8 cellular contexts compared by ENCODE assay signal in genomic region chr5:109689740-109690455, GRCh38. TPM values are rescaled to one million over a fixed set of nuclear protein-coding genes. Genes with fewer than 3 reads are reported as not detected.
DNase-seq lines count a peak whose midpoint lies in the region; ATAC-seq, FAIRE-seq and TF ChIP-seq lines count a peak whose summit lies in the region.

TSS of gene MAN2A1 (plus strand) at chr5:109689927. CDS start at chr5:109690418, 491 bp downstream.

- DNase-seq in D341Med (ENCODE audit: low spot score): peak; percentile 74
- DNase-seq in HTR-8/SVneo (ENCODE audit: insufficient read length, low spot score): peak; percentile 56
- peak; percentile 78 for DNase-seq in RWPE1 (ENCODE audit: low spot score)
- peak; percentile 67 for DNase-seq in activated gamma-delta T cell (lab: John Stamatoyannopoulos, UW)
- DNase-seq in fibroblast of villous mesenchyme (ENCODE audit: low read depth): peak; percentile 76

- no peaks in the 10 kb centered on the region for H3K36me3 ChIP-seq in neuron (ENCODE audit: insufficient read depth, low read length)

- POLR2A ChIA-PET in RWPE1 (lab: Yijun Ruan, JAX; ENCODE audit: low non-redundant PET): interaction anchor here (0.6 to 1.0 kb wide), 3 partner anchors 14 to 1049 kb away, joined by 3 read pairs; partner anchors contain the start of gene SLC25A46

- CTCF ChIA-PET in RWPE1 (lab: Yijun Ruan, JAX): interaction anchor here (0.6 to 1.0 kb wide), 3 partner anchors 74 to 529 kb away, joined by 3 to 4 read pairs (median 3); no protein-coding TSS in a partner anchor

- H3K9me3 ChIP-seq in neuron (ENCODE audit: low read length): peaks cover 3% of the 10 kb centered on the region

- H3K4me1 ChIP-seq in neuron (ENCODE audit: insufficient read depth, low read length): peaks cover 11% of the 10 kb centered on the region

- no peak for FAIRE-seq in HTR-8/SVneo (lab: Jason Lieb, UNC)

- peak; percentile 49 for ATAC-seq in GM21381 (IDR thresholded peaks at IDR 0.05; ENCODE audit: unreplicated experiment)

- H3K27me3 ChIP-seq in neuron (ENCODE audit: insufficient read depth, low read length): no peaks in the 10 kb centered on the region

- peak within 1 kb of the TSS; percentile 90 for H2AFZ ChIP-seq in neuron (ENCODE audit: low read depth, low read length)

- peak within 1 kb of the TSS; percentile 98 for H3K27ac ChIP-seq in RWPE1

- TF ChIP-seq CTCF in RWPE1 (conservative IDR thresholded peaks at IDR 0.05; ENCODE audit: low read depth) (no peak), fibroblast of villous mesenchyme (IDR thresholded peaks at IDR 0.05; ENCODE audit: insufficient read depth, low read depth, low read length) (no peak), subcutaneous adipose tissue (IDR thresholded peaks at IDR 0.05; ENCODE audit: low read depth) (no peak)

- H3K4me3 ChIP-seq in fibroblast of villous mesenchyme (ENCODE audit: low read depth, low read length) (peak within 1 kb of the TSS; percentile 95), neuron (ENCODE audit: low read length) (peak within 1 kb of the TSS; percentile 100)

RNA-seq across cellular contexts. Expression of gene MAN2A1, which starts in this region (rescaled TPM):
- total RNA-seq in fibroblast of villous mesenchyme (178 TPM in 2 replicates), subcutaneous adipose tissue (10 to 100 TPM; 42.8 to 67.8 (median 54.4) TPM)

Comparison
In these comparisons a context has a peak if more than half of its experiments do, and no peak if none do; other contexts are left out.
1. Peak in every context shown above with its lines: DNase-seq, ATAC-seq, H3K4me3 ChIP-seq and H3K27ac ChIP-seq.